ENCODE assay signal across 1 cellular context in genomic region chr3:191246628-191247027, GRCh38.
A peak's percentile ranks its signal among the peaks of the same experiment; 100 is the strongest.
TF ChIP-seq lines count a peak whose summit lies in the region.

No MANE protein-coding gene starts in this region.

TF ChIP-seq in HEK293, 187 proteins besides CTCF, POLR2A, EP300 and RAD21 (continued from another document):
- TF ChIP-seq, protein P1, sequence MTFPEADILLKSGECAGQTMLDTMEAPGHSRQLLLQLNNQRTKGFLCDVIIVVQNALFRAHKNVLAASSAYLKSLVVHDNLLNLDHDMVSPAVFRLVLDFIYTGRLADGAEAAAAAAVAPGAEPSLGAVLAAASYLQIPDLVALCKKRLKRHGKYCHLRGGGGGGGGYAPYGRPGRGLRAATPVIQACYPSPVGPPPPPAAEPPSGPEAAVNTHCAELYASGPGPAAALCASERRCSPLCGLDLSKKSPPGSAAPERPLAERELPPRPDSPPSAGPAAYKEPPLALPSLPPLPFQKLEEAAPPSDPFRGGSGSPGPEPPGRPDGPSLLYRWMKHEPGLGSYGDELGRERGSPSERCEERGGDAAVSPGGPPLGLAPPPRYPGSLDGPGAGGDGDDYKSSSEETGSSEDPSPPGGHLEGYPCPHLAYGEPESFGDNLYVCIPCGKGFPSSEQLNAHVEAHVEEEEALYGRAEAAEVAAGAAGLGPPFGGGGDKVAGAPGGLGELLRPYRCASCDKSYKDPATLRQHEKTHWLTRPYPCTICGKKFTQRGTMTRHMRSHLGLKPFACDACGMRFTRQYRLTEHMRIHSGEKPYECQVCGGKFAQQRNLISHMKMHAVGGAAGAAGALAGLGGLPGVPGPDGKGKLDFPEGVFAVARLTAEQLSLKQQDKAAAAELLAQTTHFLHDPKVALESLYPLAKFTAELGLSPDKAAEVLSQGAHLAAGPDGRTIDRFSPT (tag by site-specific recombination; IDR thresholded peaks at IDR 0.05), result peak; percentile 92
TF ChIP-seq in HEK293: peak in this region for 11.
